Comparison of ENCODE assay signal across 11 cellular contexts in genomic region chr1:51433269-51433971, GRCh38.
A peak's percentile ranks its signal among the peaks of the same experiment; 100 is the strongest.
DNase-seq lines count a peak whose midpoint lies in the region; ATAC-seq, FAIRE-seq and TF ChIP-seq lines count a peak whose summit lies in the region.
"Had no signal": no experiment of that assay in that cellular context is flagged by ENCODE, and none has a peak within 500 bp of the region (broad histone marks: within the 10 kb centered on the region; RNA-seq: fewer than 3 reads in every experiment).

No MANE protein-coding gene starts in this region.

- no peak for TF ChIP-seq RAD21 in GM12878 (IDR thresholded peaks at IDR 0.05; ENCODE audit: insufficient read depth, low read depth, low read length)

- RAD21 ChIA-PET in GM12878 (lab: Charles Lee; ENCODE audit: unreplicated experiment) = interaction anchor here (0.6 to 1.0 kb wide), 2 partner anchors 11 to 102 kb away, joined by 3 read pairs; no protein-coding TSS in a partner anchor

- no peak overlapping the region for H2BK12ac ChIP-seq in mesenchymal stem cell (ENCODE audit: low read length in 2 of 2)

- SMC1A ChIA-PET in GM12878 (lab: Charles Lee; ENCODE audit: uncharacterized antibody, unreplicated experiment) = interaction anchor here (0.9 to 2.0 kb wide), 6 partner anchors 11 to 102 kb away, joined by 3 to 10 read pairs (median 4); no protein-coding TSS in a partner anchor

- H4K91ac ChIP-seq in mesenchymal stem cell (ENCODE audit: low read length) = no peak overlapping the region

- H3K27me3 ChIP-seq in CD4-positive, alpha-beta memory T cell (ENCODE audit: insufficient read depth, low read length) = no peaks in the 10 kb centered on the region
- H3K27me3 ChIP-seq in GM12878 (replicated peaks in 1 of 2; ENCODE audit: control insufficient read depth in 2 of 2, insufficient read depth in 2 of 2, low read length in 1 of 2) (no peaks in the 10 kb centered on the region), mesenchymal stem cell (ENCODE audit: control insufficient read depth in 1 of 2, insufficient read depth in 1 of 2, low read length in 2 of 2) (no peaks in the 10 kb centered on the region)

- CTCF ChIA-PET in CD4-positive, alpha-beta memory T cell (lab: Charles Lee; ENCODE audit: partially characterized antibody) = interaction anchor here (0.8 to 2.5 kb wide), 6 partner anchors 8 to 242 kb away, joined by 3 to 6 read pairs (median 3); no protein-coding TSS in a partner anchor
- CTCF ChIA-PET in GM12878 (lab: Yijun Ruan, JAX) = interaction anchor here (0.6 to 1.0 kb wide), 3 partner anchors 10 to 100 kb away, joined by 3 to 4 read pairs (median 3); no protein-coding TSS in a partner anchor

- H3K23ac ChIP-seq in mesenchymal stem cell (ENCODE audit: low read length in 2 of 2) = no peak overlapping the region

- peak; percentile 41 for FAIRE-seq in GM12878 (lab: Jason Lieb, UNC)

- H4K8ac ChIP-seq in mesenchymal stem cell (ENCODE audit: low read length) = no peak overlapping the region

- TF ChIP-seq CTCF in GM12878 (IDR thresholded peaks at IDR 0.05 in 2 of 3, conservative IDR thresholded peaks at IDR 0.05 in 1 of 3; ENCODE audit: control insufficient read depth in 2 of 3, extremely low read depth in 1 of 3, insufficient read depth in 1 of 3, low read depth in 3 of 3, low read length in 3 of 3) (no peak), glutamatergic neuron (IDR thresholded peaks at IDR 0.05; ENCODE audit: partially characterized antibody, unreplicated experiment) (no peak)

- H3K4me3 ChIP-seq in CD4-positive, alpha-beta memory T cell (ENCODE audit: low read length in 2 of 2) = no peak overlapping the region
- H3K4me3 ChIP-seq in GM12878 = no peak overlapping the region
- H3K4me3 ChIP-seq in mesenchymal stem cell (ENCODE audit: insufficient read depth in 1 of 2, low read depth in 1 of 2, low read length in 2 of 2) = no peak overlapping the region
- H3K4me3 ChIP-seq: thoracic aorta had no signal

- H3K79me2 ChIP-seq in GM12878 (ENCODE audit: control insufficient read depth, insufficient read depth, low read length) = no peaks in the 10 kb centered on the region

- peak overlapping the region; percentile 36 to 94 (median 76) for H3K27ac Mint-ChIP-seq in CD4-positive, alpha-beta memory T cell
- no peak overlapping the region for H3K27ac Mint-ChIP-seq in glutamatergic neuron (ENCODE audit: unreplicated experiment)

- no peak overlapping the region for H2BK120ac ChIP-seq in mesenchymal stem cell (ENCODE audit: low read depth, low read length)

- peak overlapping the region; percentile 13 for H3K27ac ChIP-seq in CD4-positive, alpha-beta memory T cell (ENCODE audit: low read depth, low read length)
- H3K27ac ChIP-seq in GM12878 (ENCODE audit: control insufficient read depth, insufficient read depth) = peak overlapping the region; percentile 42; the same call in 1 of the 2 replicates
- no peak overlapping the region for H3K27ac ChIP-seq in mesenchymal stem cell (ENCODE audit: low read length, poor library complexity, severe bottlenecking)
- H3K27ac ChIP-seq: RWPE1 had no signal

- H3K9me3 ChIP-seq in CD4-positive, alpha-beta memory T cell (ENCODE audit: control insufficient read depth in 1 of 2, low read length in 2 of 2) = no peaks in the 10 kb centered on the region
- H3K9me3 ChIP-seq in GM12878 (replicated peaks; ENCODE audit: control insufficient read depth, insufficient read depth, low read length) = peaks cover 3% of the 10 kb centered on the region; the same call in 1 of the 3 replicates
- no peaks in the 10 kb centered on the region for H3K9me3 ChIP-seq in mesenchymal stem cell (ENCODE audit: control insufficient read depth, low read length)
- H3K9me3 ChIP-seq: thoracic aorta had no signal

- H2BK15ac ChIP-seq in mesenchymal stem cell (ENCODE audit: low read depth, poor library complexity, severe bottlenecking) = no peak overlapping the region

- intact Hi-C loops in CD4-positive, alpha-beta memory T cell (cut with micrococcal nuclease) = no loop called here
- intact Hi-C loops in GM12878 (cut with micrococcal nuclease; ENCODE audit: unreplicated experiment) = no loop called here

- TF ChIP-seq POLR2A in GM12878 (IDR thresholded peaks at IDR 0.05; ENCODE audit: low read depth, low read length) = no peak

- H3K18ac ChIP-seq in mesenchymal stem cell (ENCODE audit: low read depth in 1 of 2, low read length in 2 of 2) = no peak overlapping the region

- 73% methylated on average over 4 of the region's 4 CpGs for WGBS in GM12878 (ENCODE audit: insufficient coverage, insufficient replicate concordance, low lambda C conversion rate, missing lambda C conversion rate)
- 90% methylated on average over 1 of the region's 4 CpGs for WGBS in mesenchymal stem cell

- H3K9ac ChIP-seq in GM12878 (ENCODE audit: control insufficient read depth, insufficient read depth, low read length) = no peak overlapping the region
- H3K9ac ChIP-seq in mesenchymal stem cell (ENCODE audit: low read length) = no peak overlapping the region

- peak in 3 of 5 donors; percentile 19 for DNase-seq in CD4-positive, alpha-beta memory T cell
- DNase-seq in GM12878 (ENCODE audit: low read depth, low spot score) = no peak
- DNase-seq in mesenchymal stem cell = peak; percentile 54
- DNase-seq in glutamatergic neuron = no peak

- H3K4me1 Mint-ChIP-seq in CD4-positive, alpha-beta memory T cell = peaks cover 29 to 49% (median 37%) of the 10 kb centered on the region in 4 donors
- no peaks in the 10 kb centered on the region for H3K4me1 Mint-ChIP-seq in glutamatergic neuron (ENCODE audit: low read depth, unreplicated experiment)
- H3K4me1 Mint-ChIP-seq: brain had no signal

- H3K14ac ChIP-seq in mesenchymal stem cell (ENCODE audit: low read length in 2 of 2) = no peak overlapping the region

- no peaks in the 10 kb centered on the region for H4K20me1 ChIP-seq in GM12878 (ENCODE audit: control insufficient read depth, insufficient read depth)

- no peaks in the 10 kb centered on the region for H3K27me3 Mint-ChIP-seq in CD4-positive, alpha-beta memory T cell
- no peaks in the 10 kb centered on the region for H3K27me3 Mint-ChIP-seq in glutamatergic neuron (ENCODE audit: unreplicated experiment)
- H3K27me3 Mint-ChIP-seq: brain had no signal

- H3K9me3 Mint-ChIP-seq in CD4-positive, alpha-beta memory T cell = peaks cover 0 to 3% (median 1%) of the 10 kb centered on the region in 8 donors
- no peaks in the 10 kb centered on the region for H3K9me3 Mint-ChIP-seq in glutamatergic neuron (ENCODE audit: unreplicated experiment)
- H3K9me3 Mint-ChIP-seq: brain had no signal

- H3K4me3 Mint-ChIP-seq in CD4-positive, alpha-beta memory T cell = peak overlapping the region; percentile 25 to 84 (median 67)
- H3K4me3 Mint-ChIP-seq in glutamatergic neuron (ENCODE audit: unreplicated experiment) = no peak overlapping the region
- H3K4me3 Mint-ChIP-seq: brain had no signal

- H3K4me2 ChIP-seq in GM12878 (ENCODE audit: control insufficient read depth, insufficient read depth) (no peak overlapping the region), mesenchymal stem cell (ENCODE audit: low read length, poor library complexity, severe bottlenecking) (no peak overlapping the region)

- H3K36me3 ChIP-seq in CD4-positive, alpha-beta memory T cell (ENCODE audit: insufficient read depth, low read length) = peaks cover 8% of the 10 kb centered on the region
- H3K36me3 ChIP-seq in GM12878 (ENCODE audit: control insufficient read depth in 2 of 2, insufficient read depth in 2 of 2, low read length in 1 of 2) (peaks cover 2 to 25% of the 10 kb centered on the region in 2 experiments; a peak in 3 of 4 replicates), mesenchymal stem cell (ENCODE audit: control insufficient read depth in 1 of 2, insufficient read depth in 2 of 2, low read depth in 1 of 2, low read length in 2 of 2) (peaks cover 4 to 62% of the 10 kb centered on the region in 2 experiments)

- H2AFZ ChIP-seq in GM12878 (ENCODE audit: control insufficient read depth, low read depth, low read length) = no peak overlapping the region
- H2AFZ ChIP-seq in mesenchymal stem cell (ENCODE audit: low read depth, low read length) = no peak overlapping the region

- ATAC-seq in HG03571 (IDR thresholded peaks at IDR 0.05; ENCODE audit: unreplicated experiment) (peak; percentile 42), GM12878 (no peak; the same call in 2 of the 3 replicates), GM18873 (IDR thresholded peaks at IDR 0.05; ENCODE audit: low FRiP score, unreplicated experiment) (no peak), GM18520 (IDR thresholded peaks at IDR 0.05; ENCODE audit: unreplicated experiment) (no peak), HG03457 (IDR thresholded peaks at IDR 0.05; ENCODE audit: unreplicated experiment) (no peak)

- H3K36me3 Mint-ChIP-seq in CD4-positive, alpha-beta memory T cell = peaks cover 40 to 43% of the 10 kb centered on the region in 2 donors
- H3K36me3 Mint-ChIP-seq in glutamatergic neuron (ENCODE audit: unreplicated experiment) = no peaks in the 10 kb centered on the region

- POLR2A ChIA-PET in CD4-positive, alpha-beta memory T cell (lab: Charles Lee; ENCODE audit: partially characterized antibody) = interaction anchor here (0.9 to 1.6 kb wide), 6 partner anchors 9 to 111 kb away, joined by 3 to 18 read pairs (median 4); partner anchors contain the start of gene EPS15
- POLR2A ChIA-PET in GM12878 (lab: Charles Lee) = interaction anchor here (0.6 kb wide), 1 partner anchor 78 kb away, joined by 3 read pairs; no protein-coding TSS in a partner anchor

- H3K4me1 ChIP-seq in CD4-positive, alpha-beta memory T cell (ENCODE audit: insufficient read depth, low read length) = peaks cover 39% of the 10 kb centered on the region
- H3K4me1 ChIP-seq in GM12878 (ENCODE audit: control insufficient read depth, insufficient read depth, low read length) (peaks cover 16% of the 10 kb centered on the region), mesenchymal stem cell (ENCODE audit: control insufficient read depth, insufficient read depth, low read depth, low read length) (no peaks in the 10 kb centered on the region)

- no peak for TF ChIP-seq EP300 in GM12878 (IDR thresholded peaks at IDR 0.05; ENCODE audit: borderline replicate concordance in 1 of 2, control insufficient read depth in 1 of 2, low read depth in 2 of 2, low read length in 2 of 2)

- peaks cover 3% of the 10 kb centered on the region for H3K79me1 ChIP-seq in mesenchymal stem cell (replicated peaks; ENCODE audit: low read length, poor library complexity, severe bottlenecking)

- no peak overlapping the region for H2AK5ac ChIP-seq in mesenchymal stem cell (ENCODE audit: low read length, severe bottlenecking)

- no peak overlapping the region for H3K4ac ChIP-seq in mesenchymal stem cell (ENCODE audit: low read depth in 1 of 2, low read length in 2 of 2)

- no TSS peak for BruUV-seq in GM12878 (replicated peaks; lab: Mats Ljungman, UMichigan)

- in situ Hi-C loops in GM12878 (cut with MboI) = no loop called here

- no peak overlapping the region for H2BK5ac ChIP-seq in mesenchymal stem cell (ENCODE audit: low read depth, low read length, poor library complexity, severe bottlenecking)

TF ChIP-seq in GM12878, 131 proteins besides CTCF, POLR2A, EP300 and RAD21:
- TF ChIP-seq RUNX3 (IDR thresholded peaks at IDR 0.05; ENCODE audit: low read length) (peak; percentile 40; the same call in 1 of the 2 replicates), IKZF2 (IDR thresholded peaks at IDR 0.05) (no peak), JUNB (IDR thresholded peaks at IDR 0.05) (no peak)

Comparison
In these comparisons a context has a peak if more than half of its experiments do, and no peak if none do; other contexts are left out.
1. DNase-seq: peak in CD4-positive, alpha-beta memory T cell (3 of 5) and mesenchymal stem cell (single experiment); none in GM12878 (single experiment) and glutamatergic neuron (single experiment).